In the genomic region with DNA sequence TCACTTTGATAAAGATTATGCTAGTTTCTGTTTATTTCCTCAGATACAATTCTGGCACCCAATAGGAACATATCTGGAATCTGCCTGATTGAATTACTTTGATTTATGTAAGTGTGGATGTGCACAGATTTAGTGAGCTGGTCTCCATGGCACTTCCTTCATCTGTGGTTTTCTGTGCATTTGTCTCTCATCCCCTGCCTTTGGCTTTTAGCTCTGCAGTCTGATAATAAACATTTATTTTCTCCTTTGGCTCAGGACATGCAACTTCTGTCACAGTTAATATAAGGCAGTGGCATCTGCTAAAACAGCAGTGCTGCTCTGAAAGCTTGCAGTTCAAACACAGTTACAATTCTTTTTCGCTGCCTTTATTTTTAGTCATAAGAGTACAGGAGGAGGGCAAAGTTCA, we compare ENCODE assay signal across 19 cellular contexts.
"Had no signal": no experiment of that assay in that cellular context is flagged by ENCODE, and none has a peak within 500 bp of the region (broad histone marks: within the 10 kb centered on the region; RNA-seq: fewer than 3 reads in every experiment).

No MANE protein-coding gene starts in this region.

- H3K36me3 Mint-ChIP-seq: activated naive CD8-positive, alpha-beta T cell; natural killer cell; stimulated activated memory B cell treated with anti-CD40 and anti-IgM and Interleukin-4, amounts not matched to agents 10 μg/mL and 1 μg/mL and 100 μg/mL, for 72 hours; WTC11 had no signal

- H3K9me3 ChIP-seq: heart left ventricle, uterus had no signal

- H3K4me1 Mint-ChIP-seq: natural killer cell; stimulated activated memory B cell treated with anti-CD40 and anti-IgM and Interleukin-4, amounts not matched to agents 10 μg/mL and 1 μg/mL and 100 μg/mL, for 72 hours; WTC11 had no signal

- H3K4me1 ChIP-seq: heart left ventricle, tibial artery, uterus had no signal

- ATAC-seq: effector memory CD8-positive, alpha-beta T cell; heart left ventricle; left colon; mucosa of descending colon; natural killer cell; stimulated activated memory B cell treated with anti-CD40 and anti-IgM and Interleukin-4, amounts not matched to agents 10 μg/mL and 1 μg/mL and 100 μg/mL, for 72 hours; WTC11 had no signal

- H3K4me3 ChIP-seq: heart left ventricle, mucosa of descending colon, tibial artery, uterus had no signal

- H3K36me3 ChIP-seq: brain microvascular endothelial cell, heart left ventricle, tibial artery, uterus had no signal

- H3K4me3 Mint-ChIP-seq: activated naive CD8-positive, alpha-beta T cell; effector memory CD8-positive, alpha-beta T cell; natural killer cell; stimulated activated memory B cell treated with anti-CD40 and anti-IgM and Interleukin-4, amounts not matched to agents 10 μg/mL and 1 μg/mL and 100 μg/mL, for 72 hours; WTC11 had no signal

- H3K27ac ChIP-seq: brain microvascular endothelial cell, tibial artery, uterus had no signal

- H3K27me3 ChIP-seq: brain microvascular endothelial cell, heart left ventricle, tibial artery, uterus had no signal

- H3K27ac Mint-ChIP-seq: activated naive CD8-positive, alpha-beta T cell; effector memory CD8-positive, alpha-beta T cell; natural killer cell; stimulated activated memory B cell treated with anti-CD40 and anti-IgM and Interleukin-4, amounts not matched to agents 10 μg/mL and 1 μg/mL and 100 μg/mL, for 72 hours; WTC11 had no signal

- H3K27me3 Mint-ChIP-seq: activated naive CD8-positive, alpha-beta T cell; effector memory CD8-positive, alpha-beta T cell; stimulated activated memory B cell treated with anti-CD40 and anti-IgM and Interleukin-4, amounts not matched to agents 10 μg/mL and 1 μg/mL and 100 μg/mL, for 72 hours had no signal

- DNase-seq: activated CD4-positive, alpha-beta T cell treated with anti-CD3 and anti-CD28 coated beads for 48 hours; activated CD8-positive, alpha-beta memory T cell treated with anti-CD3 and anti-CD28 coated beads, Interleukin-2, amount 50 U/mL, for 48 hours; activated gamma-delta T cell treated with Interleukin-2 at 50 U/mL for 16 hours; brain microvascular endothelial cell; dermis blood vessel endothelial cell; effector memory CD8-positive, alpha-beta T cell; heart left ventricle; left colon; mammary epithelial cell; mucosa of descending colon; natural killer cell; occipital lobe; stimulated activated CD4-positive, alpha-beta T cell treated with anti-CD3 and anti-CD28 coated beads, Interleukin-2, amount 100 ng/mL, for 48 hours; T-helper 2 cell; tibial artery; uterus had no signal
